Comparison of ENCODE assay signal across 8 cellular contexts in genomic region chr5:153629027-153629426, GRCh38.
DNase-seq lines count a peak whose midpoint lies in the region; ATAC-seq and TF ChIP-seq lines count a peak whose summit lies in the region.

No MANE protein-coding gene starts in this region.

- no peaks in the 10 kb centered on the region for H3K4me1 Mint-ChIP-seq in activated CD4-positive, alpha-beta memory T cell treated with anti-CD3 and anti-CD28 coated beads, Interleukin-2, amount 10 ng/mL, durations not matched to agents 7 days and 5 days

- peak overlapping the region; percentile 47 for H3K27ac ChIP-seq in lower lobe of right lung

- no peak overlapping the region for H3K4me3 ChIP-seq in lower lobe of right lung

- no peaks in the 10 kb centered on the region for H3K36me3 Mint-ChIP-seq in activated CD4-positive, alpha-beta memory T cell treated with anti-CD3 and anti-CD28 coated beads, Interleukin-2, amount 10 ng/mL, durations not matched to agents 7 days and 5 days (ENCODE audit: low read depth)

- intact Hi-C loops in lower lobe of right lung (cut with DNase I) = no loop called here

- no peaks in the 10 kb centered on the region for H3K9me3 Mint-ChIP-seq in activated CD4-positive, alpha-beta memory T cell treated with anti-CD3 and anti-CD28 coated beads, Interleukin-2, amount 10 ng/mL, durations not matched to agents 7 days and 5 days

- no peak overlapping the region for H3K4me3 Mint-ChIP-seq in activated CD4-positive, alpha-beta memory T cell treated with anti-CD3 and anti-CD28 coated beads, Interleukin-2, amount 10 ng/mL, durations not matched to agents 7 days and 5 days

- no peaks in the 10 kb centered on the region for H3K36me3 ChIP-seq in lower lobe of right lung

- CTCF ChIA-PET in activated CD4-positive, alpha-beta memory T cell treated with anti-CD3 and anti-CD28 coated beads, Interleukin-2, amount 10 ng/mL, durations not matched to agents 7 days and 5 days (lab: Charles Lee) = no interaction called here

- POLR2A ChIA-PET in activated CD4-positive, alpha-beta memory T cell treated with anti-CD3 and anti-CD28 coated beads, Interleukin-2, amount 10 ng/mL, durations not matched to agents 7 days and 5 days (lab: Charles Lee) = no interaction called here

- H3K9me3 ChIP-seq in lower lobe of right lung = no peaks in the 10 kb centered on the region

- peaks cover 16% of the 10 kb centered on the region for H3K4me1 ChIP-seq in lower lobe of right lung

- peak; percentile 12 for TF ChIP-seq CTCF in lower lobe of right lung (IDR thresholded peaks at IDR 0.05)

- no peaks in the 10 kb centered on the region for H3K27me3 ChIP-seq in lower lobe of right lung (ENCODE audit: low read depth)

- H3K27ac Mint-ChIP-seq in activated CD4-positive, alpha-beta memory T cell treated with anti-CD3 and anti-CD28 coated beads, Interleukin-2, amount 10 ng/mL, durations not matched to agents 7 days and 5 days = no peak overlapping the region

- DNase-seq in AG08396 (ENCODE audit: low spot score) (peak; percentile 81), NCI-H226 (peak; percentile 97), ecto neural progenitor cell (ENCODE audit: low spot score) (peak; percentile 53), lower lobe of right lung (peak; percentile 47), NCI-H510A treated with DMSO at 0.1 percent for 48 hours (lab: John Stamatoyannopoulos, UW) (no peak)
- DNase-seq in activated CD4-positive, alpha-beta memory T cell treated with anti-CD3 and anti-CD28 coated beads, Interleukin-2, amount 10 ng/mL, durations not matched to agents 7 days and 5 days = no peak

- H3K27me3 Mint-ChIP-seq in activated CD4-positive, alpha-beta memory T cell treated with anti-CD3 and anti-CD28 coated beads, Interleukin-2, amount 10 ng/mL, durations not matched to agents 7 days and 5 days = no peaks in the 10 kb centered on the region

- ATAC-seq in lower lobe of right lung (peak; percentile 83 to 92), GM18502 (IDR thresholded peaks at IDR 0.05; ENCODE audit: poor library complexity, unreplicated experiment) (no peak), HG03045 (IDR thresholded peaks at IDR 0.05; ENCODE audit: unreplicated experiment) (no peak)

Comparison
In these comparisons a context has a peak if more than half of its experiments do, and no peak if none do; other contexts are left out.
1. DNase-seq: peak in AG08396 (single experiment), NCI-H226 (single experiment), ecto neural progenitor cell (single experiment) and lower lobe of right lung (single experiment); none in activated CD4-positive, alpha-beta memory T cell treated with anti-CD3 and anti-CD28 coated beads, Interleukin-2, amount 10 ng/mL, durations not matched to agents 7 days and 5 days (single experiment) and NCI-H510A treated with DMSO at 0.1 percent for 48 hours (single experiment).
2. ATAC-seq: peak in lower lobe of right lung (2 of 2); none in GM18502 (single experiment) and HG03045 (single experiment).